In genomic region chr7:4234498-4234855, GRCh38 we compare ENCODE assay signal across 27 cellular contexts.
"Had no signal": no experiment of that assay in that cellular context is flagged by ENCODE, and none has a peak within 500 bp of the region (broad histone marks: within the 10 kb centered on the region; RNA-seq: fewer than 3 reads in every experiment).

No MANE protein-coding gene starts in this region.

- ATAC-seq: activated CD4-positive, alpha-beta T cell treated with anti-CD3 and anti-CD28 coated beads for 36 hours; activated T-cell treated with anti-CD3 and anti-CD28 coated beads, Interleukin-2, amount 50 U/mL, for 72 hours; gastroesophageal sphincter; T-helper 17 cell had no signal

- H3K9me3 Mint-ChIP-seq: activated CD4-positive, alpha-beta memory T cell treated with anti-CD3 and anti-CD28 coated beads, Interleukin-2, amount 10 ng/mL, durations not matched to agents 7 days and 5 days; activated CD4-positive, alpha-beta T cell treated with anti-CD3 and anti-CD28 coated beads, Interleukin-2, amount 10 ng/mL, durations not matched to agents 24 days and 14 days; activated T-cell treated with anti-CD3 and anti-CD28 coated beads, Interleukin-2, amount 50 U/mL, for 24 hours; activated T-cell treated with anti-CD3 and anti-CD28 coated beads, Interleukin-2, amount 50 U/mL, for 72 hours; T-helper 2 cell treated with Interferon-gamma antibody and Interleukin-4, amounts not matched to agents 5 μg/mL and 100 μg/mL, for 36 hours had no signal

- H3K27me3 Mint-ChIP-seq: activated CD4-positive, alpha-beta memory T cell treated with anti-CD3 and anti-CD28 coated beads, Interleukin-2, amount 10 ng/mL, durations not matched to agents 7 days and 5 days; activated CD4-positive, alpha-beta T cell treated with anti-CD3 and anti-CD28 coated beads for 36 hours; activated CD4-positive, alpha-beta T cell treated with anti-CD3 and anti-CD28 coated beads, Interleukin-2, amount 10 ng/mL, durations not matched to agents 24 days and 14 days; activated naive CD8-positive, alpha-beta T cell; activated T-cell treated with anti-CD3 and anti-CD28 coated beads, Interleukin-2, amount 50 U/mL, for 24 hours had no signal

- H3K4me3 Mint-ChIP-seq: activated CD4-positive, alpha-beta memory T cell treated with anti-CD3 and anti-CD28 coated beads, Interleukin-2, amount 10 ng/mL, durations not matched to agents 7 days and 5 days; activated CD4-positive, alpha-beta T cell treated with anti-CD3 and anti-CD28 coated beads for 36 hours; activated CD4-positive, alpha-beta T cell treated with anti-CD3 and anti-CD28 coated beads, Interleukin-2, amount 10 ng/mL, durations not matched to agents 24 days and 14 days; activated naive CD8-positive, alpha-beta T cell; activated T-cell treated with anti-CD3 and anti-CD28 coated beads, Interleukin-2, amount 50 U/mL, for 24 hours; activated T-cell treated with anti-CD3 and anti-CD28 coated beads, Interleukin-2, amount 50 U/mL, for 72 hours; T-helper 17 cell; T-helper 2 cell treated with Interferon-gamma antibody and Interleukin-4, amounts not matched to agents 5 μg/mL and 100 μg/mL, for 36 hours had no signal

- H3K27ac ChIP-seq: brain microvascular endothelial cell, colonic mucosa, epithelial cell of prostate, esophagus squamous epithelium, gastroesophageal sphincter had no signal

- H3K4me1 Mint-ChIP-seq: activated CD4-positive, alpha-beta memory T cell treated with anti-CD3 and anti-CD28 coated beads, Interleukin-2, amount 10 ng/mL, durations not matched to agents 7 days and 5 days; activated CD4-positive, alpha-beta T cell treated with anti-CD3 and anti-CD28 coated beads for 36 hours; activated CD4-positive, alpha-beta T cell treated with anti-CD3 and anti-CD28 coated beads, Interleukin-2, amount 10 ng/mL, durations not matched to agents 24 days and 14 days had no signal

- H3K4me3 ChIP-seq: colonic mucosa, esophagus squamous epithelium, gastroesophageal sphincter had no signal

- H3K4me1 ChIP-seq: colonic mucosa, esophagus squamous epithelium, gastroesophageal sphincter had no signal

- H3K36me3 ChIP-seq: brain microvascular endothelial cell, colonic mucosa, esophagus squamous epithelium, gastroesophageal sphincter had no signal

- H3K27ac Mint-ChIP-seq: activated CD4-positive, alpha-beta memory T cell treated with anti-CD3 and anti-CD28 coated beads, Interleukin-2, amount 10 ng/mL, durations not matched to agents 7 days and 5 days; activated CD4-positive, alpha-beta T cell treated with anti-CD3 and anti-CD28 coated beads for 36 hours; activated CD4-positive, alpha-beta T cell treated with anti-CD3 and anti-CD28 coated beads, Interleukin-2, amount 10 ng/mL, durations not matched to agents 24 days and 14 days; activated naive CD8-positive, alpha-beta T cell; activated T-cell treated with anti-CD3 and anti-CD28 coated beads, Interleukin-2, amount 50 U/mL, for 24 hours; activated T-cell treated with anti-CD3 and anti-CD28 coated beads, Interleukin-2, amount 50 U/mL, for 72 hours; T-helper 17 cell; T-helper 2 cell treated with Interferon-gamma antibody and Interleukin-4, amounts not matched to agents 5 μg/mL and 100 μg/mL, for 36 hours had no signal

- DNase-seq: activated CD4-positive, alpha-beta memory T cell treated with anti-CD3 and anti-CD28 coated beads, Interleukin-2, amount 10 ng/mL, durations not matched to agents 7 days and 5 days; activated CD4-positive, alpha-beta T cell treated with anti-CD3 and anti-CD28 coated beads for 36 hours; activated CD4-positive, alpha-beta T cell treated with anti-CD3 and anti-CD28 coated beads, Interleukin-2, amount 10 ng/mL, durations not matched to agents 24 days and 14 days; activated CD4-positive, CD25-positive, alpha-beta regulatory T cell; activated CD4-positive, CD25-positive, alpha-beta regulatory T cell treated with anti-CD3 and anti-CD28 coated beads, Interleukin-2, amount 50 U/mL, for 72 hours; activated CD8-positive, alpha-beta memory T cell treated with anti-CD3 and anti-CD28 coated beads, Interleukin-2, amount 50 U/mL, for 48 hours; activated gamma-delta T cell treated with Interleukin-2 at 50 U/mL for 16 hours; activated naive CD4-positive, alpha-beta T cell treated with anti-CD3 and anti-CD28 coated beads, Interleukin-2, amount 50 U/mL, for 16 hours; activated naive CD4-positive, alpha-beta T cell treated with Interleukin-2 at 50 U/mL for 16 hours; activated T-cell treated with anti-CD3 and anti-CD28 coated beads for 4 hours; activated T-cell treated with anti-CD3 and anti-CD28 coated beads, Interleukin-2, amount 50 U/mL, for 24 hours; activated T-cell treated with anti-CD3 and anti-CD28 coated beads, Interleukin-2, amount 50 U/mL, for 72 hours; amniotic stem cell; anterior cingulate cortex; brain microvascular endothelial cell; caudate nucleus; colonic mucosa; effector CD8-positive, alpha-beta T cell; esophagus squamous epithelium; foreskin melanocyte; T-helper 1 cell; T-helper 17 cell; T1000 had no signal

- H3K27me3 ChIP-seq: brain microvascular endothelial cell, colonic mucosa, esophagus squamous epithelium, gastroesophageal sphincter had no signal

- H3K9me3 ChIP-seq: colonic mucosa, esophagus squamous epithelium, gastroesophageal sphincter had no signal
